ENCODE assay signal across 28 cellular contexts in genomic region chr19:34856052-34856451, GRCh38.
"Had no signal": no experiment of that assay in that cellular context is flagged by ENCODE, and none has a peak within 500 bp of the region (broad histone marks: within the 10 kb centered on the region; RNA-seq: fewer than 3 reads in every experiment).

No MANE protein-coding gene starts in this region.

- H3K9me3 ChIP-seq: suprapubic skin, thoracic aorta, thyroid gland, tibial artery, transverse colon, upper lobe of right lung, uterus, vagina had no signal

- H3K9me3 Mint-ChIP-seq: stimulated activated effector memory CD8-positive, alpha-beta T cell treated with anti-CD3 and anti-CD28 coated beads, Interleukin-12 subunit alpha, Interleukin-12 subunit beta, amount 100 ng/mL, for 72 hours; stimulated activated memory B cell treated with anti-CD40 and anti-IgM and Interleukin-4, amounts not matched to agents 10 μg/mL and 1 μg/mL and 100 μg/mL, for 72 hours had no signal

- FAIRE-seq: urothelium cell line had no signal

- H3K36me3 ChIP-seq: stomach, suprapubic skin, thoracic aorta, thyroid gland, tibial artery, tibial nerve, transverse colon, upper lobe of left lung, upper lobe of right lung, uterus, vagina had no signal

- H3K27me3 ChIP-seq: stomach, suprapubic skin, thyroid gland, tibial artery, tibial nerve, transverse colon, upper lobe of left lung, upper lobe of right lung, uterus, vagina had no signal

- H3K4me3 Mint-ChIP-seq: stimulated activated effector memory CD8-positive, alpha-beta T cell treated with anti-CD3 and anti-CD28 coated beads, Interleukin-12 subunit alpha, Interleukin-12 subunit beta, amount 100 ng/mL, for 72 hours; stimulated activated memory B cell treated with anti-CD40 and anti-IgM and Interleukin-4, amounts not matched to agents 10 μg/mL and 1 μg/mL and 100 μg/mL, for 72 hours; stimulated activated naive B cell treated with anti-CD40 and anti-IgM and Interleukin-4, amounts not matched to agents 10 μg/mL and 1 μg/mL and 100 μg/mL, for 72 hours; stimulated activated naive CD8-positive, alpha-beta T cell treated with anti-CD3 and anti-CD28 coated beads, Interleukin-15, amount 100 ng/mL, for 72 hours; stimulated activated naive CD8-positive, alpha-beta T cell treated with anti-CD3 and anti-CD28 coated beads, Interleukin-15, Interleukin-2, amounts not matched to agents 100 ng/mL and 50 ng/mL, for 24 hours had no signal

- H3K4me1 ChIP-seq: stomach, suprapubic skin, thyroid gland, tibial artery, tibial nerve, transverse colon, upper lobe of left lung, upper lobe of right lung, uterus, vagina had no signal

- H3K36me3 Mint-ChIP-seq: stimulated activated effector memory CD8-positive, alpha-beta T cell treated with anti-CD3 and anti-CD28 coated beads, Interleukin-12 subunit alpha, Interleukin-12 subunit beta, amount 100 ng/mL, for 72 hours; type B pancreatic cell had no signal

- ATAC-seq: stimulated activated effector memory CD8-positive, alpha-beta T cell treated with anti-CD3 and anti-CD28 coated beads, Interleukin-12 subunit alpha, Interleukin-12 subunit beta, amount 100 ng/mL, for 72 hours; stimulated activated memory B cell treated with anti-CD40 and anti-IgM and Interleukin-4, amounts not matched to agents 10 μg/mL and 1 μg/mL and 100 μg/mL, for 72 hours; stimulated activated naive B cell treated with anti-CD40 and anti-IgM and Interleukin-4, amounts not matched to agents 10 μg/mL and 1 μg/mL and 100 μg/mL, for 72 hours; stimulated activated naive CD8-positive, alpha-beta T cell treated with anti-CD3 and anti-CD28 coated beads, Interleukin-15, amount 100 ng/mL, for 72 hours; stimulated activated naive CD8-positive, alpha-beta T cell treated with anti-CD3 and anti-CD28 coated beads, Interleukin-15, Interleukin-2, amounts not matched to agents 100 U/mL and 50 U/mL, for 24 hours; upper lobe of right lung had no signal

- H3K27ac Mint-ChIP-seq: stimulated activated memory B cell treated with anti-CD40 and anti-IgM and Interleukin-4, amounts not matched to agents 10 μg/mL and 1 μg/mL and 100 μg/mL, for 72 hours; stimulated activated naive CD8-positive, alpha-beta T cell treated with anti-CD3 and anti-CD28 coated beads, Interleukin-15, amount 100 ng/mL, for 72 hours; stimulated activated naive CD8-positive, alpha-beta T cell treated with anti-CD3 and anti-CD28 coated beads, Interleukin-15, Interleukin-2, amounts not matched to agents 100 ng/mL and 50 ng/mL, for 24 hours; type B pancreatic cell had no signal

- H3K4me3 ChIP-seq: stomach, suprapubic skin, thoracic aorta, thyroid gland, tibial artery, tibial nerve, transverse colon, upper lobe of left lung, upper lobe of right lung, uterus, vagina had no signal

- H3K27ac ChIP-seq: stomach, suprapubic skin, thoracic aorta, thyroid gland, tibial artery, tibial nerve, transverse colon, upper lobe of left lung, upper lobe of right lung, uterus, vagina had no signal

- DNase-seq: stimulated activated CD4-positive, alpha-beta T cell treated with anti-CD3 and anti-CD28 coated beads, Interleukin-2, amount 100 ng/mL, for 48 hours; stimulated activated CD4-positive, alpha-beta T cell treated with anti-CD3 and anti-CD28 coated beads, Interleukin-4, amount 100 ng/mL, for 1 hour; stimulated activated CD4-positive, alpha-beta T cell treated with anti-CD3 and anti-CD28 coated beads, Interleukin-4, amount 100 ng/mL, for 24 hours; stimulated activated CD4-positive, alpha-beta T cell treated with anti-CD3 and anti-CD28 coated beads, Interleukin-4, amount 100 ng/mL, for 4 hours; stimulated activated CD8-positive, alpha-beta memory T cell treated with anti-CD3 and anti-CD28 coated beads, Interleukin-4, amount 100 ng/mL, for 48 hours; stimulated activated naive B cell treated with anti-CD40 and anti-IgM and Interleukin-4, amounts not matched to agents 10 μg/mL and 1 μg/mL and 100 μg/mL, for 72 hours; stimulated activated naive CD4-positive, alpha-beta T cell; stimulated activated naive CD4-positive, alpha-beta T cell treated with Interleukin-2 at 50 U/mL for 16 hours; stimulated activated naive CD8-positive, alpha-beta T cell treated with anti-CD3 and anti-CD28 coated beads, Interleukin-15, amount 100 ng/mL, for 72 hours; stimulated activated naive CD8-positive, alpha-beta T cell treated with anti-CD3 and anti-CD28 coated beads, Interleukin-15, Interleukin-2, amounts not matched to agents 100 U/mL and 50 U/mL, for 24 hours; stomach; substantia nigra; thyroid gland; tibial artery; transverse colon; trophoblast cell; upper lobe of left lung; upper lobe of right lung; uterus had no signal

- H3K27me3 Mint-ChIP-seq: stimulated activated memory B cell treated with anti-CD40 and anti-IgM and Interleukin-4, amounts not matched to agents 10 μg/mL and 1 μg/mL and 100 μg/mL, for 72 hours; stimulated activated naive B cell treated with anti-CD40 and anti-IgM and Interleukin-4, amounts not matched to agents 10 μg/mL and 1 μg/mL and 100 μg/mL, for 72 hours; stimulated activated naive CD8-positive, alpha-beta T cell treated with anti-CD3 and anti-CD28 coated beads, Interleukin-15, amount 100 ng/mL, for 72 hours; stimulated activated naive CD8-positive, alpha-beta T cell treated with anti-CD3 and anti-CD28 coated beads, Interleukin-15, Interleukin-2, amounts not matched to agents 100 ng/mL and 50 ng/mL, for 24 hours had no signal
